Comparison of ENCODE assay signal across 9 cellular contexts in the genomic region with DNA sequence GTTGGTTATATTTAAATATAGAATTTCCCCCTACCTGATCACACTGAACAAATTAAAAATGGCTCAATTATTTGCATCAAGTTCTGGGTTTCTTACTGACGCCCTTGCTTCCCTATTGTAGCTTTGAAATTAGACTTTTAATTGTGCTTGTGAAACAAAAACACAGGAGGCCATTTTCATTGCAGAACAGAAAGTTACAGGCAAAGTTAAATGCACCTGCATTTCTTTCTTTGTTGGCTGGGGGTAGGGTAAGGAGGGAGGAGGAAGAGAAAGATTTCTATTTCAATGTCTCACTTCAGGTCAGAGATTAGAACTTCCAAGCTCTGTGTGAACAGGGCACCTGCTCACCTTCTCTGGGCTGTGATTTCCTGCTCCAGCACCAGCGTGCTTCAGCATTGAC.
A peak's percentile ranks its signal among the peaks of the same experiment; 100 is the strongest.
DNase-seq lines count a peak whose midpoint lies in the region; ATAC-seq and TF ChIP-seq lines count a peak whose summit lies in the region.
"Had no signal": no experiment of that assay in that cellular context is flagged by ENCODE, and none has a peak within 500 bp of the region (broad histone marks: within the 10 kb centered on the region; RNA-seq: fewer than 3 reads in every experiment).

No MANE protein-coding gene starts in this region.

- no peak overlapping the region for H3K4me3 ChIP-seq in esophagus squamous epithelium

- H3K27me3 ChIP-seq in esophagus squamous epithelium, result no peaks in the 10 kb centered on the region

- TF ChIP-seq CTCF in esophagus squamous epithelium (IDR thresholded peaks at IDR 0.05), result no peak

- DNase-seq in esophagus squamous epithelium (lab: John Stamatoyannopoulos, UW) (no peak), NCI-H226 (no peak), ecto neural progenitor cell (ENCODE audit: low spot score) (no peak), HPDE6-E6E7 (ENCODE audit: extremely low spot score) (no peak)
- DNase-seq in stimulated activated CD4-positive, alpha-beta T cell treated with anti-CD3 and anti-CD28 coated beads, Interleukin-4, amount 100 ng/mL, for 4 hours, result no peak
- DNase-seq: CD8-positive, alpha-beta T cell had no signal

- intact Hi-C loops in esophagus squamous epithelium (cut with DNase I), result no loop called here

- WGBS in esophagus squamous epithelium, 2 donors, result 45 to 53% methylated on average over 2 of the region's 2 CpGs

- ATAC-seq in GM18511 (IDR thresholded peaks at IDR 0.05; ENCODE audit: unreplicated experiment) (peak; percentile 39), GM21447 (IDR thresholded peaks at IDR 0.05; ENCODE audit: unreplicated experiment) (peak; percentile 39), HG03139 (IDR thresholded peaks at IDR 0.05; ENCODE audit: unreplicated experiment) (peak; percentile 35)
- ATAC-seq: CD8-positive, alpha-beta T cell had no signal

- no peaks in the 10 kb centered on the region for H3K36me3 ChIP-seq in esophagus squamous epithelium

- no peaks in the 10 kb centered on the region for H3K9me3 ChIP-seq in esophagus squamous epithelium

- peaks cover 3 to 55% (median 9%) of the 10 kb centered on the region in 3 donors for H3K4me1 ChIP-seq in esophagus squamous epithelium

- peak overlapping the region in 3 of 4 donors; percentile 76 to 89 (median 85) for H3K27ac ChIP-seq in esophagus squamous epithelium

- no peak for TF ChIP-seq POLR2A in esophagus squamous epithelium (IDR thresholded peaks at IDR 0.05)
